Comparison of ENCODE assay signal across 8 cellular contexts in the genomic region with DNA sequence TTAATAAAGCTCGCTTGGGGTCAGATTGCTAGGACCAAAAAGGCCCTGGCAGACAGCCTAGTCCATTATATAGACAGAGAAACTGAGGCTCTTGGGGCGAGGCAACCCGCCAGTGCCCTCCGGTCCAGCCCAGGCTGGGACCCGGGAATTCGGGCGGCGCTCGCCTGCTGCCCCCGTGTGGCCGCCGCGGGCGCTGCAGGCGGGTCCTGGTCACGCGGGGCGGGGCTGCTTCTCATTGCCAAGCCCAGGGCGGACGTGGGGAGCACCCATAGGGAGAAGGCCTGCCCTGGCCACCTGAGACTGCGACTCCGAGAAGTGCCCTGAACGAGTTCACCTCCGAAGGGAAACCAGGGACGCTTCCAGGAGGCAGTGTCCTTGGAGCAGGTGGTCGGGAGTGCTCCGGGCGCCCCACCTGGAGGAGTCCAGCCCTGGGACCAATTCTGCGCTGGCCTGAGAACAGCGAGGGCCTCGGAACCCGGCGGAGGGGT. TPM values are rescaled to one million over a fixed set of nuclear protein-coding genes. Genes with fewer than 3 reads are reported as not detected.
A peak's percentile ranks its signal among the peaks of the same experiment; 100 is the strongest.
DNase-seq lines count a peak whose midpoint lies in the region; ATAC-seq, FAIRE-seq and TF ChIP-seq lines count a peak whose summit lies in the region.

No MANE protein-coding gene starts in this region.

- H3K9me3 ChIP-seq in upper lobe of left lung: no peaks in the 10 kb centered on the region

- no peaks in the 10 kb centered on the region for H3K9me3 Mint-ChIP-seq in CD14-positive monocyte

- WGBS in upper lobe of left lung, 2 donors: 24 to 64% methylated on average over 5 to 31 of the region's 33 CpGs

- H3K36me3 ChIP-seq in upper lobe of left lung: peaks cover 0 to 12% (median 0%) of the 10 kb centered on the region in 4 donors

- no peak for FAIRE-seq in H54 (lab: Jason Lieb, UNC)

- H3K27ac Mint-ChIP-seq in CD14-positive monocyte: no peak overlapping the region

- H3K27me3 Mint-ChIP-seq in CD14-positive monocyte (ENCODE audit: low read depth in 3 of 3): peaks cover 5 to 10% (median 10%) of the 10 kb centered on the region in 3 donors

- H3K36me3 Mint-ChIP-seq in CD14-positive monocyte: peaks cover 6 to 32% of the 10 kb centered on the region in 2 donors

- intact Hi-C loops in CD14-positive monocyte (cut with micrococcal nuclease): loop anchor here (2.0 to 5.0 kb wide), 5 partner anchors 36 to 301 kb away; a partner anchor contains a TSS

- no peak for TF ChIP-seq EP300 in upper lobe of left lung (IDR thresholded peaks at IDR 0.05)

- TF ChIP-seq CTCF in CD14-positive monocyte (IDR thresholded peaks at IDR 0.05) (peak; percentile 95), upper lobe of left lung (IDR thresholded peaks at IDR 0.05) (peak; percentile 98 to 99 (median 98))

- H3K27ac ChIP-seq in upper lobe of left lung: peak overlapping the region in 2 of 4 donors; percentile 15 to 35

- peaks cover 0 to 7% (median 3%) of the 10 kb centered on the region in 4 donors for H3K4me1 ChIP-seq in upper lobe of left lung

- TF ChIP-seq POLR2A in H54 (IDR thresholded peaks at IDR 0.05; ENCODE audit: low read depth, low read length) (no peak), upper lobe of left lung (IDR thresholded peaks at IDR 0.05) (no peak)

- no peak overlapping the region for H3K4me3 Mint-ChIP-seq in CD14-positive monocyte

- no peaks in the 10 kb centered on the region for H3K27me3 ChIP-seq in upper lobe of left lung

- peak; percentile 87 to 95 for ATAC-seq in upper lobe of left lung (ENCODE audit: low FRiP score in 2 of 2)
- ATAC-seq in HG02571 (IDR thresholded peaks at IDR 0.05; ENCODE audit: unreplicated experiment): no peak

- H3K4me3 ChIP-seq in upper lobe of left lung: no peak overlapping the region

- DNase-seq in CD14-positive monocyte (ENCODE audit: low spot score): peak; percentile 63
- DNase-seq in H54 (ENCODE audit: insufficient read length, low spot score): peak; percentile 49
- DNase-seq in RPMI8226: peak; percentile 73
- peak; percentile 34 for DNase-seq in activated gamma-delta T cell (lab: John Stamatoyannopoulos, UW)
- DNase-seq in globus pallidus (ENCODE audit: low spot score): peak; percentile 41
- DNase-seq in pons (ENCODE audit: low spot score): peak; percentile 35
- peak; percentile 83 to 96 for DNase-seq in upper lobe of left lung

- H3K4me1 Mint-ChIP-seq in CD14-positive monocyte: no peaks in the 10 kb centered on the region

RNA-seq across cellular contexts. Expression of a gene that starts 36.0 kb away (rescaled TPM):
- 1 to 10 TPM; 1.9 to 3.1 TPM for polyA plus RNA-seq in CD14-positive monocyte
- total RNA-seq in upper lobe of left lung: 100 to 1,000 TPM in 5 of 6 donors, 10 to 100 TPM in 1; 94.1 to 345 (median 123) TPM

Comparison
In these comparisons a context has a peak if more than half of its experiments do, and no peak if none do; other contexts are left out.
1. DNase-seq: peak in every context shown above with its lines; median percentile 90 in upper lobe of left lung; 73 in RPMI8226; 63 in CD14-positive monocyte; 49 in H54; 41 in globus pallidus; 35 in pons; 34 in activated gamma-delta T cell.